Comparison of ENCODE assay signal across 8 cellular contexts in genomic region chr4:170089274-170089742, GRCh38. TPM values are rescaled to one million over a fixed set of nuclear protein-coding genes. Genes with fewer than 3 reads are reported as not detected.
A peak's percentile ranks its signal among the peaks of the same experiment; 100 is the strongest.
DNase-seq lines count a peak whose midpoint lies in the region; ATAC-seq, FAIRE-seq and TF ChIP-seq lines count a peak whose summit lies in the region.

No MANE protein-coding gene starts in this region.

- peak overlapping the region; percentile 61 for H3K4me3 Mint-ChIP-seq in activated CD8-positive, alpha-beta T cell treated with anti-CD3 and anti-CD28 coated beads, Interleukin-2, amount 10 ng/mL, durations not matched to agents 7 days and 5 days
- H3K4me3 Mint-ChIP-seq in glutamatergic neuron (ENCODE audit: unreplicated experiment): peak overlapping the region; percentile 93
- H3K4me3 Mint-ChIP-seq in osteocyte (ENCODE audit: unreplicated experiment): peak overlapping the region; percentile 92

- H3F3A ChIP-seq in MM.1S (ENCODE audit: insufficient read depth, low read length): no peaks in the 10 kb centered on the region

- H3K27me3 ChIP-seq in MM.1S (replicated peaks; ENCODE audit: insufficient read depth, low read length): no peaks in the 10 kb centered on the region

- H3K36me3 Mint-ChIP-seq in activated CD8-positive, alpha-beta T cell treated with anti-CD3 and anti-CD28 coated beads, Interleukin-2, amount 10 ng/mL, durations not matched to agents 7 days and 5 days (ENCODE audit: low read depth): no peaks in the 10 kb centered on the region
- H3K36me3 Mint-ChIP-seq in glutamatergic neuron (ENCODE audit: unreplicated experiment): no peaks in the 10 kb centered on the region
- H3K36me3 Mint-ChIP-seq in osteocyte (ENCODE audit: unreplicated experiment): peaks cover 15% of the 10 kb centered on the region

- H3K4me1 Mint-ChIP-seq in activated CD8-positive, alpha-beta T cell treated with anti-CD3 and anti-CD28 coated beads, Interleukin-2, amount 10 ng/mL, durations not matched to agents 7 days and 5 days (ENCODE audit: low read depth): peaks cover 10% of the 10 kb centered on the region
- peaks cover 12% of the 10 kb centered on the region for H3K4me1 Mint-ChIP-seq in glutamatergic neuron (ENCODE audit: low read depth, unreplicated experiment)
- peaks cover 18% of the 10 kb centered on the region for H3K4me1 Mint-ChIP-seq in osteocyte (ENCODE audit: unreplicated experiment)

- H3K9me2 ChIP-seq in MM.1S (replicated peaks; ENCODE audit: insufficient read depth, low read length): no peaks in the 10 kb centered on the region

- H3K9ac ChIP-seq in MM.1S (ENCODE audit: low read length): no peak overlapping the region

- H3K9me3 ChIP-seq in A549 (no peaks in the 10 kb centered on the region), MM.1S (replicated peaks; ENCODE audit: insufficient read depth, low read length) (no peaks in the 10 kb centered on the region)

- H3K4me3 ChIP-seq in A549: peak overlapping the region; percentile 58
- H3K4me3 ChIP-seq in MM.1S (ENCODE audit: low read length): peak overlapping the region; percentile 47; the same call in 1 of the 2 replicates

- peak overlapping the region; percentile 86 for H3K4me2 ChIP-seq in A549
- peak overlapping the region; percentile 72 for H3K4me2 ChIP-seq in MM.1S (ENCODE audit: low read depth, low read length)

- DNase-seq in A549 (ENCODE audit: low read depth in 1 of 2, low spot score in 1 of 2) (peak; percentile 3 to 19), MM.1S (no peak), glutamatergic neuron (peak; percentile 54), osteocyte (ENCODE audit: extremely low spot score, unreplicated experiment) (no peak), SKM-1 (lab: John Stamatoyannopoulos, UW; ENCODE audit: unreplicated experiment) (no peak)
- no peak for DNase-seq in activated CD8-positive, alpha-beta T cell treated with anti-CD3 and anti-CD28 coated beads, Interleukin-2, amount 10 ng/mL, durations not matched to agents 7 days and 5 days

- no peak for TF ChIP-seq CTCF in A549 (IDR thresholded peaks at IDR 0.05)
- TF ChIP-seq CTCF in MM.1S (IDR thresholded peaks at IDR 0.05; ENCODE audit: low read length): no peak
- TF ChIP-seq CTCF in glutamatergic neuron (IDR thresholded peaks at IDR 0.05; ENCODE audit: partially characterized antibody, unreplicated experiment): no peak
- TF ChIP-seq CTCF in osteocyte (IDR thresholded peaks at IDR 0.05): no peak

- no peak for TF ChIP-seq RAD21 in A549 (conservative IDR thresholded peaks at IDR 0.05 in 1 of 2, IDR thresholded peaks at IDR 0.05 in 1 of 2)

- peak overlapping the region; percentile 45; the same call in 1 of the 2 replicates for H2AFZ ChIP-seq in MM.1S (ENCODE audit: low read length)

- no peak overlapping the region for H3K27ac Mint-ChIP-seq in activated CD8-positive, alpha-beta T cell treated with anti-CD3 and anti-CD28 coated beads, Interleukin-2, amount 10 ng/mL, durations not matched to agents 7 days and 5 days
- H3K27ac Mint-ChIP-seq in glutamatergic neuron (ENCODE audit: unreplicated experiment): peak overlapping the region; percentile 89
- peak overlapping the region; percentile 86 for H3K27ac Mint-ChIP-seq in osteocyte (ENCODE audit: unreplicated experiment)

- WGBS in A549 (ENCODE audit: missing lambda C conversion rate): 2% methylated on average over 15 of the region's 21 CpGs

- peak overlapping the region; percentile 92 to 97 for H3K27ac ChIP-seq in A549
- H3K27ac ChIP-seq in MM.1S (ENCODE audit: low read length): no peak overlapping the region

- H3K9me3 Mint-ChIP-seq in activated CD8-positive, alpha-beta T cell treated with anti-CD3 and anti-CD28 coated beads, Interleukin-2, amount 10 ng/mL, durations not matched to agents 7 days and 5 days (ENCODE audit: insufficient read depth): no peaks in the 10 kb centered on the region
- H3K9me3 Mint-ChIP-seq in glutamatergic neuron (ENCODE audit: unreplicated experiment) (peaks cover 9% of the 10 kb centered on the region), osteocyte (ENCODE audit: unreplicated experiment) (no peaks in the 10 kb centered on the region)

- POLR2A ChIA-PET in A549 (lab: Yijun Ruan, JAX): no interaction called here
- POLR2A ChIA-PET in activated CD8-positive, alpha-beta T cell treated with anti-CD3 and anti-CD28 coated beads, Interleukin-2, amount 10 ng/mL, durations not matched to agents 7 days and 5 days (lab: Charles Lee): no interaction called here

- H3K27me3 Mint-ChIP-seq in activated CD8-positive, alpha-beta T cell treated with anti-CD3 and anti-CD28 coated beads, Interleukin-2, amount 10 ng/mL, durations not matched to agents 7 days and 5 days (ENCODE audit: low read depth): peaks cover 41% of the 10 kb centered on the region
- peaks cover 4% of the 10 kb centered on the region for H3K27me3 Mint-ChIP-seq in glutamatergic neuron (ENCODE audit: unreplicated experiment)
- H3K27me3 Mint-ChIP-seq in osteocyte (ENCODE audit: unreplicated experiment): peaks cover 4% of the 10 kb centered on the region

- TF ChIP-seq EP300 in A549 (IDR thresholded peaks at IDR 0.05): no peak

- H3K4me1 ChIP-seq in A549: peaks cover 8% of the 10 kb centered on the region; the same call in 2 of the 3 replicates
- H3K4me1 ChIP-seq in MM.1S (ENCODE audit: low read length): no peaks in the 10 kb centered on the region

- CTCF ChIA-PET in A549 (lab: Yijun Ruan, JAX): interaction anchor here (0.7 to 1.6 kb wide), 5 partner anchors 12 to 642 kb away, joined by 3 to 4 read pairs (median 4); no protein-coding TSS in a partner anchor
- CTCF ChIA-PET in activated CD8-positive, alpha-beta T cell treated with anti-CD3 and anti-CD28 coated beads, Interleukin-2, amount 10 ng/mL, durations not matched to agents 7 days and 5 days (lab: Charles Lee): interaction anchor here (0.7 kb wide), 1 partner anchor 279 kb away, joined by 4 read pairs; no protein-coding TSS in a partner anchor

- FAIRE-seq in A549 (lab: Jason Lieb, UNC): no peak

- no peaks in the 10 kb centered on the region for H4K20me1 ChIP-seq in MM.1S (ENCODE audit: insufficient read depth, low read length)

- H3K79me2 ChIP-seq in MM.1S (ENCODE audit: low read length): no peaks in the 10 kb centered on the region

- H3K36me3 ChIP-seq in MM.1S (replicated peaks; ENCODE audit: insufficient read depth, low read length): no peaks in the 10 kb centered on the region

- no peak for TF ChIP-seq POLR2A in A549 (IDR thresholded peaks at IDR 0.05; ENCODE audit: low read length)

- ATAC-seq in A549: peak; percentile 64 to 70
- ATAC-seq in GM18511 (IDR thresholded peaks at IDR 0.05; ENCODE audit: unreplicated experiment): peak; percentile 19
- ATAC-seq in activated CD8-positive, alpha-beta T cell treated with anti-CD3 and anti-CD28 coated beads, Interleukin-2, amount 10 ng/mL, durations not matched to agents 7 days and 5 days: peak; percentile 40
- no peak for ATAC-seq in GM21381 (IDR thresholded peaks at IDR 0.05; ENCODE audit: unreplicated experiment)

TF ChIP-seq in A549, 52 proteins besides CTCF, POLR2A, EP300 and RAD21:
- TF ChIP-seq JUNB (IDR thresholded peaks at IDR 0.05): no peak
- TF ChIP-seq EHF (CRISPR knock-in tag; IDR thresholded peaks at IDR 0.05): no peak
- no peak for TF ChIP-seq ZNF302 (CRISPR knock-in tag; IDR thresholded peaks at IDR 0.05)
- no peak for TF ChIP-seq HOXB5 (CRISPR knock-in tag; IDR thresholded peaks at IDR 0.05)
- TF ChIP-seq HOXA7 (CRISPR knock-in tag; IDR thresholded peaks at IDR 0.05): no peak
- TF ChIP-seq FOXS1 (CRISPR knock-in tag; IDR thresholded peaks at IDR 0.05): no peak
- no peak for TF ChIP-seq CHD2 (IDR thresholded peaks at IDR 0.05; ENCODE audit: low read length, partially characterized antibody)
- TF ChIP-seq HES2 (IDR thresholded peaks at IDR 0.05): no peak

RNA-seq across cellular contexts. Expression of gene AADAT, which starts 0.4 kb away (rescaled TPM):
- polyA plus RNA-seq in A549 (2011; rRNA removed) (23.2 and 23.4 TPM in 2 replicates), A549 (2017; fragmentation: RNase III; extraction: RNeasy Plus Mini Kit Qiagen cat#74134 plus additional on column Dnase treatment) (8.8 to 9.8 TPM (median 9.6 TPM) in 3 replicates)
- polyA plus RNA-seq in A549 (2012; cell fraction: cytosol; rRNA removed): 5.8 and 6.3 TPM in 2 replicates
- 5.4 and 7.4 TPM in 2 replicates for polyA plus RNA-seq in A549 (2012; cell fraction: nucleus; rRNA removed)
- 2.8 and 4.3 TPM in 2 replicates for polyA minus RNA-seq in A549 (2011; rRNA and poly(A)+ RNA removed)
- not detected for total RNA-seq in activated CD8-positive, alpha-beta T cell treated with anti-CD3 and anti-CD28 coated beads, Interleukin-2, amount 10 ng/mL, durations not matched to agents 7 days and 5 days
- total RNA-seq in glutamatergic neuron (ENCODE audit: unreplicated experiment) (28.4 TPM), osteocyte (10.4 and 10.7 TPM in 2 replicates)

Comparison
In these comparisons a context has a peak if more than half of its experiments do, and no peak if none do; other contexts are left out.
1. DNase-seq: peak in A549 (2 of 2) and glutamatergic neuron (single experiment); none in MM.1S (single experiment), activated CD8-positive, alpha-beta T cell treated with anti-CD3 and anti-CD28 coated beads, Interleukin-2, amount 10 ng/mL, durations not matched to agents 7 days and 5 days (single experiment), osteocyte (single experiment) and SKM-1 (single experiment).
2. RNA of gene AADAT, which starts 0.4 kb away (total RNA-seq): 28.4 TPM in glutamatergic neuron (single experiment) and 10.4 to 10.7 TPM in osteocyte; not detected in activated CD8-positive, alpha-beta T cell treated with anti-CD3 and anti-CD28 coated beads, Interleukin-2, amount 10 ng/mL, durations not matched to agents 7 days and 5 days; every median in the first group is over 10 times any median in the second.
3. Peak in every context shown above with its lines, with median percentiles within 50 percentile points of each other: H3K4me3 Mint-ChIP-seq.